Comparison of ENCODE assay signal across 16 cellular contexts in genomic region chr5:76616206-76616605, GRCh38. TPM values are rescaled to one million over a fixed set of nuclear protein-coding genes. Genes with fewer than 3 reads are reported as not detected.
DNase-seq lines count a peak whose midpoint lies in the region; ATAC-seq and TF ChIP-seq lines count a peak whose summit lies in the region.
"Had no signal": no experiment of that assay in that cellular context is flagged by ENCODE, and none has a peak within 500 bp of the region (broad histone marks: within the 10 kb centered on the region; RNA-seq: fewer than 3 reads in every experiment).

No MANE protein-coding gene starts in this region.

- no peak overlapping the region for H2BK15ac ChIP-seq in mesenchymal stem cell (ENCODE audit: low read depth, poor library complexity, severe bottlenecking)

- no peak overlapping the region for H3K18ac ChIP-seq in mesenchymal stem cell (ENCODE audit: low read depth in 1 of 2, low read length in 2 of 2)

- DNase-seq in activated CD8-positive, alpha-beta memory T cell treated with anti-CD3 and anti-CD28 coated beads, Interleukin-2, amount 10 ng/mL, durations not matched to agents 7 days and 5 days: no peak
- no peak for DNase-seq in activated CD8-positive, alpha-beta memory T cell treated with anti-CD3 and anti-CD28 coated beads, Interleukin-2, amount 50 U/mL, for 4 hours
- DNase-seq in WTC11 (ENCODE audit: low spot score) (no peak), mesenchymal stem cell (no peak), GM03348 (ENCODE audit: low spot score) (no peak)
- DNase-seq in activated CD4-positive, alpha-beta T cell treated with anti-CD3 and anti-CD28 coated beads for 36 hours: no peak
- DNase-seq: 8988T; ACHN; Calu3; CD4-positive, CD25-positive, alpha-beta regulatory T cell; DMS 273 treated with DMSO at 0.1 percent for 48 hours; H7 had no signal

- peaks cover 4% of the 10 kb centered on the region for H3K4me1 ChIP-seq in mesenchymal stem cell (ENCODE audit: control insufficient read depth, insufficient read depth, low read depth, low read length)
- H3K4me1 ChIP-seq: BLaER1 treated with 17β-estradiol and CSF1 and Interleukin-3, amounts not matched to agents 10 nM and 100 nM had no signal

- H4K8ac ChIP-seq in mesenchymal stem cell (ENCODE audit: low read length): no peak overlapping the region

- 89% methylated on average over 2 of the region's 2 CpGs for WGBS in mesenchymal stem cell

- no peak overlapping the region for H3K4me2 ChIP-seq in mesenchymal stem cell (ENCODE audit: low read length, poor library complexity, severe bottlenecking)
- H3K4me2 ChIP-seq: BLaER1 treated with 17β-estradiol and CSF1 and Interleukin-3, amounts not matched to agents 10 nM and 100 nM; GM23338 had no signal

- H3K27ac Mint-ChIP-seq in activated CD8-positive, alpha-beta memory T cell treated with anti-CD3 and anti-CD28 coated beads, Interleukin-2, amount 10 ng/mL, durations not matched to agents 7 days and 5 days: peak overlapping the region; percentile 32
- 0 out of 2 replicates have a peak overlapping the region, but pooled peaks have one; percentile 10 for H3K27ac Mint-ChIP-seq in WTC11
- no peak overlapping the region for H3K27ac Mint-ChIP-seq in activated CD4-positive, alpha-beta T cell treated with anti-CD3 and anti-CD28 coated beads for 36 hours
- H3K27ac Mint-ChIP-seq: GM23338 had no signal

- H3K14ac ChIP-seq in mesenchymal stem cell (ENCODE audit: low read length in 2 of 2): no peak overlapping the region

- H2BK12ac ChIP-seq in mesenchymal stem cell (ENCODE audit: low read length in 2 of 2): no peak overlapping the region

- no peak overlapping the region for H3K9ac ChIP-seq in mesenchymal stem cell (ENCODE audit: low read length)
- H3K9ac ChIP-seq: BLaER1 treated with 17β-estradiol and CSF1 and Interleukin-3, amounts not matched to agents 10 nM and 100 nM had no signal

- peaks cover 9% of the 10 kb centered on the region in 2 experiments for H3K36me3 ChIP-seq in mesenchymal stem cell (ENCODE audit: control insufficient read depth in 1 of 2, insufficient read depth in 2 of 2, low read depth in 1 of 2, low read length in 2 of 2)

- H3K27me3 ChIP-seq in mesenchymal stem cell (ENCODE audit: control insufficient read depth in 1 of 2, insufficient read depth in 1 of 2, low read length in 2 of 2): no peaks in the 10 kb centered on the region
- H3K27me3 ChIP-seq: BLaER1 treated with 17β-estradiol and CSF1 and Interleukin-3, amounts not matched to agents 10 nM and 100 nM had no signal

- no peaks in the 10 kb centered on the region for H3K9me3 Mint-ChIP-seq in activated CD8-positive, alpha-beta memory T cell treated with anti-CD3 and anti-CD28 coated beads, Interleukin-2, amount 10 ng/mL, durations not matched to agents 7 days and 5 days (ENCODE audit: low read depth)
- H3K9me3 Mint-ChIP-seq in WTC11: no peaks in the 10 kb centered on the region
- no peaks in the 10 kb centered on the region for H3K9me3 Mint-ChIP-seq in activated CD4-positive, alpha-beta T cell treated with anti-CD3 and anti-CD28 coated beads for 36 hours (ENCODE audit: low read depth)
- H3K9me3 Mint-ChIP-seq: CD4-positive, CD25-positive, alpha-beta regulatory T cell; GM23338 had no signal

- no peak overlapping the region for H3K23ac ChIP-seq in mesenchymal stem cell (ENCODE audit: low read length in 2 of 2)

- no peak overlapping the region for H2AK5ac ChIP-seq in mesenchymal stem cell (ENCODE audit: low read length, severe bottlenecking)

- H2AFZ ChIP-seq in mesenchymal stem cell (ENCODE audit: low read depth, low read length): no peak overlapping the region
- H2AFZ ChIP-seq: GM23338 had no signal

- no peak overlapping the region for H2BK5ac ChIP-seq in mesenchymal stem cell (ENCODE audit: low read depth, low read length, poor library complexity, severe bottlenecking)

- no peaks in the 10 kb centered on the region for H3K79me1 ChIP-seq in mesenchymal stem cell (replicated peaks; ENCODE audit: low read length, poor library complexity, severe bottlenecking)

- H3K9me3 ChIP-seq in mesenchymal stem cell (ENCODE audit: control insufficient read depth, low read length): no peaks in the 10 kb centered on the region
- H3K9me3 ChIP-seq: BLaER1 treated with 17β-estradiol and CSF1 and Interleukin-3, amounts not matched to agents 10 nM and 100 nM had no signal

- no peak overlapping the region for H3K4me3 ChIP-seq in mesenchymal stem cell (ENCODE audit: insufficient read depth in 1 of 2, low read depth in 1 of 2, low read length in 2 of 2)
- H3K4me3 ChIP-seq: BLaER1 treated with 17β-estradiol and CSF1 and Interleukin-3, amounts not matched to agents 10 nM and 100 nM; GM23338 had no signal

- H3K4me1 Mint-ChIP-seq in activated CD8-positive, alpha-beta memory T cell treated with anti-CD3 and anti-CD28 coated beads, Interleukin-2, amount 10 ng/mL, durations not matched to agents 7 days and 5 days: no peaks in the 10 kb centered on the region
- peaks cover 6% of the 10 kb centered on the region; the same call in 1 of the 2 replicates for H3K4me1 Mint-ChIP-seq in WTC11
- H3K4me1 Mint-ChIP-seq in activated CD4-positive, alpha-beta T cell treated with anti-CD3 and anti-CD28 coated beads for 36 hours: peaks cover 7% of the 10 kb centered on the region

- no peak overlapping the region for H3K4ac ChIP-seq in mesenchymal stem cell (ENCODE audit: low read depth in 1 of 2, low read length in 2 of 2)

- no peak for TF ChIP-seq CTCF in WTC11 (IDR thresholded peaks at IDR 0.05)

- no peak overlapping the region for H3K4me3 Mint-ChIP-seq in activated CD8-positive, alpha-beta memory T cell treated with anti-CD3 and anti-CD28 coated beads, Interleukin-2, amount 10 ng/mL, durations not matched to agents 7 days and 5 days
- H3K4me3 Mint-ChIP-seq in WTC11: no peak overlapping the region
- H3K4me3 Mint-ChIP-seq in activated CD4-positive, alpha-beta T cell treated with anti-CD3 and anti-CD28 coated beads for 36 hours: no peak overlapping the region
- H3K4me3 Mint-ChIP-seq: CD4-positive, CD25-positive, alpha-beta regulatory T cell; GM23338 had no signal

- peaks cover 63% of the 10 kb centered on the region for H3K36me3 Mint-ChIP-seq in activated CD8-positive, alpha-beta memory T cell treated with anti-CD3 and anti-CD28 coated beads, Interleukin-2, amount 10 ng/mL, durations not matched to agents 7 days and 5 days
- H3K36me3 Mint-ChIP-seq in WTC11: peaks cover 7% of the 10 kb centered on the region; the same call in 1 of the 2 replicates
- peaks cover 24% of the 10 kb centered on the region for H3K36me3 Mint-ChIP-seq in activated CD4-positive, alpha-beta T cell treated with anti-CD3 and anti-CD28 coated beads for 36 hours (ENCODE audit: low read depth)

- ATAC-seq in activated CD8-positive, alpha-beta memory T cell treated with anti-CD3 and anti-CD28 coated beads, Interleukin-2, amount 10 ng/mL, durations not matched to agents 7 days and 5 days: no peak
- ATAC-seq in WTC11 (no peak), GM21737 (IDR thresholded peaks at IDR 0.05; ENCODE audit: unreplicated experiment) (no peak)
- no peak for ATAC-seq in activated CD4-positive, alpha-beta T cell treated with anti-CD3 and anti-CD28 coated beads for 36 hours
- ATAC-seq: GM23338 had no signal

- POLR2A ChIA-PET in WTC11 (lab: Charles Lee): no interaction called here
- POLR2A ChIA-PET in activated CD4-positive, alpha-beta T cell treated with anti-CD3 and anti-CD28 coated beads for 36 hours (lab: Charles Lee): no interaction called here

- no peak overlapping the region for H2BK120ac ChIP-seq in mesenchymal stem cell (ENCODE audit: low read depth, low read length)

- H3K27me3 Mint-ChIP-seq in activated CD8-positive, alpha-beta memory T cell treated with anti-CD3 and anti-CD28 coated beads, Interleukin-2, amount 10 ng/mL, durations not matched to agents 7 days and 5 days: no peaks in the 10 kb centered on the region
- no peaks in the 10 kb centered on the region for H3K27me3 Mint-ChIP-seq in WTC11 (ENCODE audit: low read depth)
- H3K27me3 Mint-ChIP-seq in activated CD4-positive, alpha-beta T cell treated with anti-CD3 and anti-CD28 coated beads for 36 hours: no peaks in the 10 kb centered on the region
- H3K27me3 Mint-ChIP-seq: CD4-positive, CD25-positive, alpha-beta regulatory T cell had no signal

- intact Hi-C loops in activated CD4-positive, alpha-beta T cell treated with anti-CD3 and anti-CD28 coated beads for 36 hours (cut with DNase I, micrococcal nuclease): no loop called here

- no peak overlapping the region for H4K91ac ChIP-seq in mesenchymal stem cell (ENCODE audit: low read length)

- CTCF ChIA-PET in activated CD8-positive, alpha-beta memory T cell treated with anti-CD3 and anti-CD28 coated beads, Interleukin-2, amount 10 ng/mL, durations not matched to agents 7 days and 5 days (lab: Charles Lee): interaction anchor here (1.1 to 2.4 kb wide), 5 partner anchors 9 to 213 kb away, joined by 3 to 7 read pairs (median 5); no protein-coding TSS in a partner anchor
- CTCF ChIA-PET in WTC11 (lab: Charles Lee): interaction anchor here (1.0 kb wide), 1 partner anchor 158 kb away, joined by 3 read pairs; no protein-coding TSS in a partner anchor
- CTCF ChIA-PET in activated CD4-positive, alpha-beta T cell treated with anti-CD3 and anti-CD28 coated beads for 36 hours (lab: Charles Lee): interaction anchor here (1.2 to 3.0 kb wide), 3 partner anchors 9 to 16 kb away, joined by 7 to 11 read pairs (median 7); no protein-coding TSS in a partner anchor

- H3K27ac ChIP-seq in mesenchymal stem cell (ENCODE audit: low read length, poor library complexity, severe bottlenecking): peak overlapping the region; percentile 23
- H3K27ac ChIP-seq: BLaER1 treated with 17β-estradiol and CSF1 and Interleukin-3, amounts not matched to agents 10 nM and 100 nM; HL-60 had no signal

TF ChIP-seq in WTC11, 78 proteins besides CTCF, POLR2A, EP300 and RAD21:
- no peak for TF ChIP-seq SMAD4 (CRISPR knock-in tag; IDR thresholded peaks at IDR 0.05)

RNA-seq across cellular contexts. Expression of gene F2RL2, which starts 7.0 kb away (rescaled TPM):
- total RNA-seq in activated CD8-positive, alpha-beta memory T cell treated with anti-CD3 and anti-CD28 coated beads, Interleukin-2, amount 10 ng/mL, durations not matched to agents 7 days and 5 days: under 1 TPM in 1 of 2 experiments, not detected in 1; 0.07 TPM
- total RNA-seq in WTC11 (2021): 0.11 TPM in 1 of 3 replicates, not detected in the others
- polyA plus RNA-seq in mesenchymal stem cell (2013, experiment 1 of 2): 72.2 TPM
- 71.8 TPM for polyA plus RNA-seq in mesenchymal stem cell (2013, experiment 2 of 2)
- total RNA-seq in activated CD4-positive, alpha-beta T cell treated with anti-CD3 and anti-CD28 coated beads for 36 hours: not detected
- total RNA-seq: Calu3; CD4-positive, CD25-positive, alpha-beta regulatory T cell had no signal
